In the genomic region with DNA sequence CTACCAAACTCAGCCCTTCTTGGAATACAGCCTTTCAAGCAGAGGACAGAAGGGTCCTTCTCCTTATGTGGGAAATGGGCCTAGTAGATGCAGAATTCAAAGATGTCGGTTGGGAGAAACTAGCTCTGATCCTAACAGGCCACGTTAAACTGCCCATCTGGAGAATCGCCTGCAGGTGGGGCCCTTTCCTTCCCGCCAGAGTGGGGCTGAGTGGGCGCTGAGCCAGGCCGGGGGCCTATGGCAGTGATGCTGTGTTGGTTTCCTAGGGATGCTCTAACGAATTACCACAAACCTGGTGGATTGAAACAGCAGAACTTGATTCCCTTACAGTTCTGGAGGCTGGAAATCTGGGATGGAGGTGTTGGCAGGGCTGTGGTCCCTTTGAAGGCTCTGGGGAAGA, we compare ENCODE assay signal across 8 cellular contexts. TPM values are rescaled to one million over a fixed set of nuclear protein-coding genes. Genes with fewer than 3 reads are reported as not detected.
DNase-seq lines count a peak whose midpoint lies in the region; ATAC-seq and TF ChIP-seq lines count a peak whose summit lies in the region.

No MANE protein-coding gene starts in this region.

- no peak overlapping the region for H3K27ac ChIP-seq in lower lobe of right lung

- intact Hi-C loops in activated CD4-positive, alpha-beta memory T cell treated with anti-CD3 and anti-CD28 coated beads for 36 hours (cut with micrococcal nuclease) = no loop called here
- intact Hi-C loops in lower lobe of right lung (cut with DNase I) = no loop called here

- H3K9me3 Mint-ChIP-seq in activated CD4-positive, alpha-beta memory T cell treated with anti-CD3 and anti-CD28 coated beads for 36 hours = no peaks in the 10 kb centered on the region

- H3K27ac Mint-ChIP-seq in activated CD4-positive, alpha-beta memory T cell treated with anti-CD3 and anti-CD28 coated beads for 36 hours = peak overlapping the region; percentile 58

- no peak overlapping the region for H3K4me3 ChIP-seq in lower lobe of right lung

- H3K27me3 ChIP-seq in lower lobe of right lung (ENCODE audit: low read depth) = no peaks in the 10 kb centered on the region

- no peaks in the 10 kb centered on the region for H3K4me1 ChIP-seq in lower lobe of right lung

- peaks cover 28% of the 10 kb centered on the region for H3K4me1 Mint-ChIP-seq in activated CD4-positive, alpha-beta memory T cell treated with anti-CD3 and anti-CD28 coated beads for 36 hours (ENCODE audit: low read depth)

- H3K27me3 Mint-ChIP-seq in activated CD4-positive, alpha-beta memory T cell treated with anti-CD3 and anti-CD28 coated beads for 36 hours = no peaks in the 10 kb centered on the region

- DNase-seq in COLO668 (lab: John Stamatoyannopoulos, UW; ENCODE audit: unreplicated experiment) = peak; percentile 3
- peak; percentile 13 for DNase-seq in HT1080 (ENCODE audit: low read depth)
- peak; percentile 32 for DNase-seq in activated CD4-positive, alpha-beta memory T cell treated with anti-CD3 and anti-CD28 coated beads for 36 hours
- DNase-seq in lower lobe of right lung = no peak
- DNase-seq in NCI-H510A treated with DMSO at 0.1 percent for 48 hours (lab: John Stamatoyannopoulos, UW) = no peak
- DNase-seq in superior temporal gyrus (ENCODE audit: extremely low spot score) = no peak

- no peak for ATAC-seq in lower lobe of right lung
- ATAC-seq in HG03354 (IDR thresholded peaks at IDR 0.05; ENCODE audit: poor library complexity, severe bottlenecking, unreplicated experiment) = no peak
- no peak for ATAC-seq in HG03521 (IDR thresholded peaks at IDR 0.05; ENCODE audit: unreplicated experiment)

- H3K9me3 ChIP-seq in lower lobe of right lung = no peaks in the 10 kb centered on the region

- POLR2A ChIA-PET in activated CD4-positive, alpha-beta memory T cell treated with anti-CD3 and anti-CD28 coated beads for 36 hours (lab: Charles Lee) = interaction anchor here (1.0 to 1.4 kb wide), 3 partner anchors 9 to 56 kb away, joined by 3 to 5 read pairs (median 3); a partner anchor contains a TSS

- peak; percentile 10 for TF ChIP-seq CTCF in lower lobe of right lung (IDR thresholded peaks at IDR 0.05)

- H3K36me3 ChIP-seq in lower lobe of right lung = peaks cover 39% of the 10 kb centered on the region

- CTCF ChIA-PET in activated CD4-positive, alpha-beta memory T cell treated with anti-CD3 and anti-CD28 coated beads for 36 hours (lab: Charles Lee) = interaction anchor here (1.3 to 1.8 kb wide), 3 partner anchors 8 to 163 kb away, joined by 5 to 10 read pairs (median 7); no protein-coding TSS in a partner anchor

- H3K4me3 Mint-ChIP-seq in activated CD4-positive, alpha-beta memory T cell treated with anti-CD3 and anti-CD28 coated beads for 36 hours = no peak overlapping the region

- H3K36me3 Mint-ChIP-seq in activated CD4-positive, alpha-beta memory T cell treated with anti-CD3 and anti-CD28 coated beads for 36 hours = peaks cover 29% of the 10 kb centered on the region

RNA-seq across cellular contexts. Expression of a gene that starts 9.1 kb away (rescaled TPM):
- 0.60 and 1.0 TPM in 2 replicates for total RNA-seq in HT1080 (2014; rRNA removed; shearing (Covaris generic))
- polyA plus RNA-seq in HT1080 (2015; cell fraction: cytosol; rRNA removed) = 0.32 and 0.42 TPM in 2 replicates
- 7.2 and 8.4 TPM in 2 replicates for polyA plus RNA-seq in HT1080 (2015; cell fraction: nucleus; rRNA removed)
- 10 to 100 TPM; 61.0 to 65.0 TPM for total RNA-seq in activated CD4-positive, alpha-beta memory T cell treated with anti-CD3 and anti-CD28 coated beads for 36 hours
- total RNA-seq in lower lobe of right lung = 71.7 TPM

RNA-seq across cellular contexts. Expression of a gene that starts 57.1 kb away (rescaled TPM):
- total RNA-seq in HT1080 (2014; rRNA removed; shearing (Covaris generic)) = 11.9 and 15.8 TPM in 2 replicates
- polyA plus RNA-seq in HT1080 (2015; cell fraction: cytosol; rRNA removed) = 13.4 and 14.1 TPM in 2 replicates
- polyA plus RNA-seq in HT1080 (2015; cell fraction: nucleus; rRNA removed) = 14.6 and 16.3 TPM in 2 replicates
- 10 to 100 TPM; 16.0 to 18.3 TPM for total RNA-seq in activated CD4-positive, alpha-beta memory T cell treated with anti-CD3 and anti-CD28 coated beads for 36 hours
- 32.0 TPM for total RNA-seq in lower lobe of right lung

Comparison
In these comparisons a context has a peak if more than half of its experiments do, and no peak if none do; other contexts are left out.
1. DNase-seq: peak in COLO668 (single experiment), HT1080 (single experiment) and activated CD4-positive, alpha-beta memory T cell treated with anti-CD3 and anti-CD28 coated beads for 36 hours (single experiment); none in lower lobe of right lung (single experiment), NCI-H510A treated with DMSO at 0.1 percent for 48 hours (single experiment) and superior temporal gyrus (single experiment).
2. RNA of a gene that starts 9.1 kb away (total RNA-seq): 71.7 TPM in lower lobe of right lung (single experiment) and 61.0 to 65.0 TPM in activated CD4-positive, alpha-beta memory T cell treated with anti-CD3 and anti-CD28 coated beads for 36 hours; 0.60 to 1.0 TPM in HT1080; every median in the first group is over 10 times any median in the second.